26 cellular contexts compared by ENCODE assay signal in genomic region chr4:184196730-184197355, GRCh38. TPM values are rescaled to one million over a fixed set of nuclear protein-coding genes. Genes with fewer than 3 reads are reported as not detected.
A peak's percentile ranks its signal among the peaks of the same experiment; 100 is the strongest.
DNase-seq lines count a peak whose midpoint lies in the region; ATAC-seq and TF ChIP-seq lines count a peak whose summit lies in the region.
"Had no signal": no experiment of that assay in that cellular context is flagged by ENCODE, and none has a peak within 500 bp of the region (broad histone marks: within the 10 kb centered on the region; RNA-seq: fewer than 3 reads in every experiment).

No MANE protein-coding gene starts in this region.

- TF ChIP-seq POLR2A in gastroesophageal sphincter (IDR thresholded peaks at IDR 0.05), result no peak

- intact Hi-C loops in sciatic nerve (cut with DNase I), result no loop called here

- H3K9me3 ChIP-seq in HAP-1 (no peaks in the 10 kb centered on the region; the same call in 1 of the 2 replicates), gastroesophageal sphincter (no peaks in the 10 kb centered on the region)
- H3K9me3 ChIP-seq: colonic mucosa, tibial nerve had no signal

- H3K4me1 ChIP-seq in HAP-1 (peaks cover 13% of the 10 kb centered on the region), gastroesophageal sphincter (no peaks in the 10 kb centered on the region)
- H3K4me1 ChIP-seq: BLaER1 treated with 17β-estradiol and CSF1 and Interleukin-3, amounts not matched to agents 10 nM and 100 nM; colonic mucosa had no signal

- H3K27me3 ChIP-seq in HAP-1 (ENCODE audit: low read depth) (no peaks in the 10 kb centered on the region), gastroesophageal sphincter (no peaks in the 10 kb centered on the region)
- H3K27me3 ChIP-seq: BLaER1 treated with 17β-estradiol and CSF1 and Interleukin-3, amounts not matched to agents 10 nM and 100 nM; cardiac muscle cell; colonic mucosa; tibial nerve had no signal

- TF ChIP-seq EP300 in gastroesophageal sphincter (IDR thresholded peaks at IDR 0.05), result no peak

- H3K27ac ChIP-seq in VCaP, result peak overlapping the region; percentile 48
- H3K27ac ChIP-seq in gastroesophageal sphincter, result no peak overlapping the region
- H3K27ac ChIP-seq: BLaER1 treated with 17β-estradiol and CSF1 and Interleukin-3, amounts not matched to agents 10 nM and 100 nM; cardiac muscle cell; colonic mucosa had no signal

- 34 to 57% methylated on average over 3 to 5 of the region's 5 CpGs for WGBS in gastroesophageal sphincter (ENCODE audit: low coverage in 1 of 2), 2 donors

- peak; percentile 69 to 82 for DNase-seq in HAP-1 (ENCODE audit: low spot score in 2 of 2)
- no peak for DNase-seq in sciatic nerve (ENCODE audit: low spot score)
- DNase-seq in amygdala (lab: John Stamatoyannopoulos, UW), result no peak
- DNase-seq: activated naive CD4-positive, alpha-beta T cell; activated T-cell treated with anti-CD3 and anti-CD28 coated beads, Interleukin-2, amount 50 U/mL, for 72 hours; amniotic stem cell; colonic mucosa; COR-L47; effector CD8-positive, alpha-beta T cell; foreskin melanocyte; KG1; mesendoderm; NCI-H1417 treated with DMSO at 0.1 percent for 48 hours; NCI-H446 treated with DMSO at 0.1 percent for 48 hours; small intestine; stimulated activated CD4-positive, alpha-beta T cell treated with anti-CD3 and anti-CD28 coated beads, Interleukin-2, amount 100 ng/mL, for 24 hours had no signal

- no peaks in the 10 kb centered on the region for H3K36me3 ChIP-seq in HAP-1 (replicated peaks)
- H3K36me3 ChIP-seq in gastroesophageal sphincter, result no peaks in the 10 kb centered on the region
- H3K36me3 ChIP-seq: BLaER1 treated with 17β-estradiol and CSF1 and Interleukin-3, amounts not matched to agents 10 nM and 100 nM; cardiac muscle cell; colonic mucosa; tibial nerve had no signal

- TF ChIP-seq CTCF in VCaP (conservative IDR thresholded peaks at IDR 0.05), result no peak
- no peak for TF ChIP-seq CTCF in gastroesophageal sphincter (IDR thresholded peaks at IDR 0.05)

- no peak overlapping the region for H3K4me3 ChIP-seq in HAP-1
- no peak overlapping the region for H3K4me3 ChIP-seq in gastroesophageal sphincter
- H3K4me3 ChIP-seq: BLaER1 treated with 17β-estradiol and CSF1 and Interleukin-3, amounts not matched to agents 10 nM and 100 nM; cardiac muscle cell; colonic mucosa; tibial nerve had no signal

- in situ Hi-C loops in HAP-1 (cut with MboI; ENCODE audit: low sequenced_read_pairs), result no loop called here

- ATAC-seq in gastroesophageal sphincter, result peak; percentile 53
- peak; percentile 89 for ATAC-seq in sciatic nerve
- ATAC-seq in HG03342 (IDR thresholded peaks at IDR 0.05; ENCODE audit: unreplicated experiment), result no peak
- ATAC-seq in HG03521 (IDR thresholded peaks at IDR 0.05; ENCODE audit: unreplicated experiment), result no peak
- ATAC-seq: activated T-cell treated with anti-CD3 and anti-CD28 coated beads, Interleukin-2, amount 50 U/mL, for 72 hours; HCT116; WTC11 had no signal

RNA-seq across cellular contexts. Expression of gene ENPP6, which starts 20.8 kb away (rescaled TPM):
- 1 to 10 TPM in 3 of 4 donors, under 1 TPM in 1; 0.47 to 1.7 (median 1.2) TPM for total RNA-seq in gastroesophageal sphincter
- total RNA-seq in sciatic nerve, result 24.6 TPM
- total RNA-seq: cardiac muscle cell, osteoblast had no signal

Comparison
In these comparisons a context has a peak if more than half of its experiments do, and no peak if none do; other contexts are left out.
1. DNase-seq: peak in HAP-1 (2 of 2); none in sciatic nerve (single experiment) and amygdala (0 of 56).
2. ATAC-seq: peak in gastroesophageal sphincter (single experiment) and sciatic nerve (single experiment); none in HG03342 (single experiment) and HG03521 (single experiment).